8 cellular contexts compared by ENCODE assay signal in the genomic region with DNA sequence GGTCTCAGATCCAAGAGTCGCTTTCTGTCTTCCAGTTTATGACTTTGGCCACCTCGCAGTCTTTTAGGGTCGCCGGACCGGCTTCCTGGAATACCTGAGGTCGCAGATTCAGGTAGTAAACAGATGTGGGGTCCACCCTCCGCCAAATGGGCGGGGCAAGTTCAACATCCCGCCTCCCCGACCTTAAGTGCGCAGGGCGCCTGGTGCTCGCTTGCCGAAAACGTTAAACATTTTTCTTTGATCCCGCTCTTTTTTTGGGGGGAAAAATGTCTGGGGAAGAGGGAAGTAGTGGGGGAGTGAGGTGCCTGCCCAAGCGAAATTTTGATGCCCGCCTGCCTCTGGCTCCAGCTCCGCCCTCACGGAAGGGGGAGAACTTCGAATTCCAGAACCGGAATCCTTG.
DNase-seq lines count a peak whose midpoint lies in the region; FAIRE-seq and TF ChIP-seq lines count a peak whose summit lies in the region.

No MANE protein-coding gene starts in this region.

- no peaks in the 10 kb centered on the region for H3K9me3 ChIP-seq in cardiac muscle cell (ENCODE audit: low read depth)
- no peaks in the 10 kb centered on the region for H3K9me3 ChIP-seq in keratinocyte (ENCODE audit: control insufficient read depth, low read depth, low read length)
- H3K9me3 ChIP-seq in testis, result no peaks in the 10 kb centered on the region
- H3K9me3 ChIP-seq in small intestine (ENCODE audit: control insufficient read depth, low read depth), result no peaks in the 10 kb centered on the region

- H4K20me1 ChIP-seq in keratinocyte (ENCODE audit: control insufficient read depth, extremely low read depth, insufficient read depth, low read length), result no peaks in the 10 kb centered on the region

- H3K4me3 ChIP-seq in cardiac muscle cell (peak overlapping the region; percentile 47), brain microvascular endothelial cell (ENCODE audit: low read depth, low read length) (peak overlapping the region; percentile 9), keratinocyte (ENCODE audit: control insufficient read depth in 2 of 3, extremely low read depth in 1 of 3, insufficient read depth in 2 of 3, low read depth in 1 of 3, low read length in 3 of 3) (peak overlapping the region; percentile 12 to 46 (median 32)), testis (no peak overlapping the region), small intestine (ENCODE audit: low read depth in 1 of 2, low read length in 2 of 2) (no peak overlapping the region)

- intact Hi-C loops in cardiac septum (cut with DNase I) (loop anchor here (5.0 to 10.0 kb wide), 2 partner anchors 123 to 235 kb away; no protein-coding TSS in a partner anchor), testis (cut with DNase I; ENCODE audit: low total_unique reads) (no loop called here)

- DNase-seq in cardiac muscle cell (ENCODE audit: low read depth in 1 of 2, low spot score in 1 of 2), result peak in 1 of 2 donors; percentile 9
- DNase-seq in cardiac septum (ENCODE audit: low spot score), result no peak
- no peak for DNase-seq in brain microvascular endothelial cell
- no peak for DNase-seq in keratinocyte (ENCODE audit: low read depth, low spot score)
- DNase-seq in testis, result peak; percentile 16
- DNase-seq in NCI-H524 treated with DMSO at 0.1 percent for 48 hours (lab: John Stamatoyannopoulos, UW), result no peak
- no peak for DNase-seq in small intestine
- no peak for DNase-seq in dedifferentiated amniotic fluid mesenchymal stem cell (ENCODE audit: extremely low spot score)

- 1 to 3% methylated on average over 22 of the region's 22 CpGs for WGBS in testis, 2 donors
- 4 to 9% (median 4%) methylated on average over 22 of the region's 22 CpGs for WGBS in small intestine, 3 donors

- H3K4me1 ChIP-seq in cardiac muscle cell (ENCODE audit: low read depth) (peaks cover 19% of the 10 kb centered on the region), keratinocyte (ENCODE audit: control insufficient read depth, extremely low read depth, insufficient read depth, low read length) (no peaks in the 10 kb centered on the region), testis (peaks cover 4% of the 10 kb centered on the region), small intestine (ENCODE audit: control insufficient read depth in 2 of 2, insufficient read depth in 1 of 2, low read depth in 1 of 2, low read length in 1 of 2) (no peaks in the 10 kb centered on the region)

- no peak overlapping the region for H3K9ac ChIP-seq in keratinocyte (ENCODE audit: control insufficient read depth, extremely low read depth, insufficient read depth, low read length)

- H2AFZ ChIP-seq in keratinocyte (ENCODE audit: control insufficient read depth, low read length), result no peak overlapping the region

- dilution Hi-C loops in keratinocyte (cut with MboI; ENCODE audit: extremely low pct_ligation_motif_present, low sequenced_read_pairs), result no loop called here

- in situ Hi-C loops in brain microvascular endothelial cell (cut with HindIII; ENCODE audit: low pct_ligation_motif_present, low sequenced_read_pairs), result no loop called here

- H3K36me3 ChIP-seq in cardiac muscle cell (no peaks in the 10 kb centered on the region), brain microvascular endothelial cell (replicated peaks) (no peaks in the 10 kb centered on the region), keratinocyte (ENCODE audit: control insufficient read depth in 2 of 2, extremely low read depth in 1 of 2, insufficient read depth in 2 of 2, low read length in 2 of 2) (no peaks in the 10 kb centered on the region), testis (ENCODE audit: low read depth, missing control alignments) (no peaks in the 10 kb centered on the region), small intestine (ENCODE audit: control insufficient read depth in 2 of 2, insufficient read depth in 2 of 2, low read length in 2 of 2) (no peaks in the 10 kb centered on the region)

- H3K9me1 ChIP-seq in keratinocyte (ENCODE audit: control insufficient read depth, extremely low read depth, insufficient read depth, low read length), result no peaks in the 10 kb centered on the region

- FAIRE-seq in keratinocyte (lab: Jason Lieb, UNC) (no peak), small intestine (lab: Jason Lieb, UNC) (no peak)

- H3K4me2 ChIP-seq in keratinocyte (ENCODE audit: control insufficient read depth, extremely low read depth, insufficient read depth, low read depth, low read length), result peak overlapping the region; percentile 64

- H3K27ac ChIP-seq in cardiac muscle cell, result no peak overlapping the region
- H3K27ac ChIP-seq in brain microvascular endothelial cell, result no peak overlapping the region
- H3K27ac ChIP-seq in keratinocyte (ENCODE audit: control insufficient read depth, insufficient read depth, low read length), result no peak overlapping the region
- no peak overlapping the region for H3K27ac ChIP-seq in testis
- H3K27ac ChIP-seq in small intestine (ENCODE audit: low read depth in 1 of 2, low read length in 1 of 2), result no peak overlapping the region

- no peak for TF ChIP-seq POLR2A in testis (IDR thresholded peaks at IDR 0.05)

- H3K27me3 ChIP-seq in cardiac muscle cell, result peaks cover 66% of the 10 kb centered on the region
- H3K27me3 ChIP-seq in brain microvascular endothelial cell (replicated peaks), result peaks cover 26% of the 10 kb centered on the region
- peaks cover 42% of the 10 kb centered on the region for H3K27me3 ChIP-seq in keratinocyte (ENCODE audit: control insufficient read depth, extremely low read depth, insufficient read depth, low read length)
- no peaks in the 10 kb centered on the region for H3K27me3 ChIP-seq in testis
- peaks cover 9 to 33% of the 10 kb centered on the region in 2 donors for H3K27me3 ChIP-seq in small intestine (ENCODE audit: control insufficient read depth in 2 of 2, insufficient read depth in 2 of 2, low read length in 2 of 2)

- H3K79me2 ChIP-seq in keratinocyte (ENCODE audit: control insufficient read depth, insufficient read depth, low read length), result no peaks in the 10 kb centered on the region

- TF ChIP-seq CTCF in cardiac muscle cell (IDR thresholded peaks at IDR 0.05; ENCODE audit: low read depth, low read length), result no peak
- no peak for TF ChIP-seq CTCF in brain microvascular endothelial cell (IDR thresholded peaks at IDR 0.05; ENCODE audit: low read depth, low read length, missing control alignments)
- no peak for TF ChIP-seq CTCF in keratinocyte (optimal IDR thresholded peaks at IDR 0.05 in 1 of 3, IDR thresholded peaks at IDR 0.05 in 1 of 3, conservative IDR thresholded peaks at IDR 0.05 in 1 of 3; ENCODE audit: extremely low read depth in 1 of 3, insufficient read depth in 2 of 3, low read length in 3 of 3)
- TF ChIP-seq CTCF in testis (IDR thresholded peaks at IDR 0.05), result no peak

Comparison
In these comparisons a context has a peak if more than half of its experiments do, and no peak if none do; other contexts are left out.
1. H3K4me3 ChIP-seq: peak in cardiac muscle cell (single experiment), brain microvascular endothelial cell (single experiment) and keratinocyte (3 of 3); none in testis (0 of 2) and small intestine (0 of 2).